24 cellular contexts compared by ENCODE assay signal in the genomic region with DNA sequence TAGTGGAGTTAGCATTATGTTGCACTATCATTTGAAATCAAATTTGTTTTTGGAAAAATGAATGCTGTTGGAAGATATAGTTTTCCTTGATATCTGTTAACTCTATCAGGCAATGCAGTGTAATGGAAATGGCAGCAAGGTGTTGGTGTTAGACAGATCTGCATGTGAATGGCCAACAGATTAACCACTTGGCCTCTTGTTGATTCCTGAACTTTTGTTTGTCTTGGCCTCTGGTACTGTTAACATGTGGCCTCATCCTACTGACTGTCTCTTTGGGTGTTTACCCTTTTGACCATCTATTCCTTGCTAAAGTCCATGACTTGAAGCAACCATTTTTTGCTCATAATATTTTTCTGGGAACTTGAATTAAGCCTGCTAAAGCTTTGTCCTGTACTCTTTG.
DNase-seq lines count a peak whose midpoint lies in the region; ATAC-seq and TF ChIP-seq lines count a peak whose summit lies in the region.
"Had no signal": no experiment of that assay in that cellular context is flagged by ENCODE, and none has a peak within 500 bp of the region (broad histone marks: within the 10 kb centered on the region; RNA-seq: fewer than 3 reads in every experiment).

No MANE protein-coding gene starts in this region.

- H3K27ac Mint-ChIP-seq in WTC11 (no peak overlapping the region), nephron progenitor cell (peak overlapping the region; percentile 26)
- H3K27ac Mint-ChIP-seq: B cell; CD8-positive, alpha-beta T cell had no signal

- H3K4me1 ChIP-seq in iPS DF 6.9 (ENCODE audit: control insufficient read depth, insufficient read depth, low read length): no peaks in the 10 kb centered on the region

- H3K27me3 ChIP-seq in iPS DF 6.9 (ENCODE audit: control insufficient read depth, insufficient read depth, low read length): peaks cover 2% of the 10 kb centered on the region; the same call in 1 of the 2 replicates

- POLR2A ChIA-PET in WTC11 (lab: Charles Lee): no interaction called here

- H3K36me3 ChIP-seq in iPS DF 6.9 (ENCODE audit: control insufficient read depth, insufficient read depth, low read length): no peaks in the 10 kb centered on the region

- intact Hi-C loops in sciatic nerve (cut with DNase I): no loop called here

- ATAC-seq in WTC11: peak; percentile 99
- ATAC-seq in sciatic nerve: no peak
- ATAC-seq: CD8-positive, alpha-beta T cell; K562; Panc1 had no signal

- H3K27me3 Mint-ChIP-seq in WTC11 (ENCODE audit: low read depth): peaks cover 97% of the 10 kb centered on the region
- no peaks in the 10 kb centered on the region for H3K27me3 Mint-ChIP-seq in nephron progenitor cell (ENCODE audit: low read depth, poor library complexity)
- H3K27me3 Mint-ChIP-seq: B cell had no signal

- H3K4me3 Mint-ChIP-seq in WTC11 (no peak overlapping the region), nephron progenitor cell (no peak overlapping the region)
- H3K4me3 Mint-ChIP-seq: B cell; CD8-positive, alpha-beta T cell had no signal

- peaks cover 20% of the 10 kb centered on the region for H3K4me1 Mint-ChIP-seq in WTC11
- H3K4me1 Mint-ChIP-seq in nephron progenitor cell: no peaks in the 10 kb centered on the region
- H3K4me1 Mint-ChIP-seq: B cell had no signal

- no peak overlapping the region for H3K4me3 ChIP-seq in iPS DF 6.9 (ENCODE audit: low read length)
- H3K4me3 ChIP-seq: GM23248, K562 had no signal

- TF ChIP-seq CTCF in WTC11 (IDR thresholded peaks at IDR 0.05) (no peak), nephron progenitor cell (IDR thresholded peaks at IDR 0.05) (no peak)

- H3K9me3 ChIP-seq in iPS DF 6.9 (ENCODE audit: control insufficient read depth, insufficient read depth, low read length): no peaks in the 10 kb centered on the region

- peaks cover 3% of the 10 kb centered on the region; the same call in 1 of the 2 replicates for H3K36me3 Mint-ChIP-seq in WTC11
- no peaks in the 10 kb centered on the region for H3K36me3 Mint-ChIP-seq in nephron progenitor cell (ENCODE audit: low read depth)
- H3K36me3 Mint-ChIP-seq: CD8-positive, alpha-beta T cell had no signal

- 0 out of 2 replicates have a peak, but pooled peaks cover 3% of the 10 kb centered on the region for H3K9me3 Mint-ChIP-seq in WTC11
- peaks cover 4% of the 10 kb centered on the region for H3K9me3 Mint-ChIP-seq in nephron progenitor cell

- no peak overlapping the region for H3K27ac ChIP-seq in iPS DF 6.9 (ENCODE audit: low read length)
- H3K27ac ChIP-seq: 22Rv1, C4-2B, GM23248 had no signal

- CTCF ChIA-PET in WTC11 (lab: Charles Lee): no interaction called here

- DNase-seq in DMS53 (lab: John Stamatoyannopoulos, UW): peak; percentile 9
- DNase-seq in DMS53 treated with DMSO at 0.1 percent for 48 hours (lab: John Stamatoyannopoulos, UW; ENCODE audit: unreplicated experiment): no peak
- no peak for DNase-seq in WTC11 (ENCODE audit: low spot score)
- peak; percentile 71 for DNase-seq in iPS DF 6.9 (ENCODE audit: low read depth, low spot score)
- DNase-seq in nephron progenitor cell: no peak
- DNase-seq in sciatic nerve (ENCODE audit: low spot score): no peak
- no peak for DNase-seq in epidermal melanocyte (ENCODE audit: insufficient read length, low spot score)
- DNase-seq in T-helper 9 cell: no peak
- DNase-seq: CD8-positive, alpha-beta T cell; GM23248; Kasumi-1; NCI-H1105; NCI-H1436 treated with DMSO at 0.1 percent for 48 hours; NCI-H187 treated with DMSO at 0.1 percent for 48 hours; NCI-H2107; NCI-H446; NCI-H524 treated with DMSO at 0.1 percent for 48 hours; NCI-H774; SHP77 treated with DMSO at 0.1 percent for 48 hours had no signal

TF ChIP-seq in WTC11, 78 proteins besides CTCF, POLR2A, EP300 and RAD21:
- TF ChIP-seq, protein P1, sequence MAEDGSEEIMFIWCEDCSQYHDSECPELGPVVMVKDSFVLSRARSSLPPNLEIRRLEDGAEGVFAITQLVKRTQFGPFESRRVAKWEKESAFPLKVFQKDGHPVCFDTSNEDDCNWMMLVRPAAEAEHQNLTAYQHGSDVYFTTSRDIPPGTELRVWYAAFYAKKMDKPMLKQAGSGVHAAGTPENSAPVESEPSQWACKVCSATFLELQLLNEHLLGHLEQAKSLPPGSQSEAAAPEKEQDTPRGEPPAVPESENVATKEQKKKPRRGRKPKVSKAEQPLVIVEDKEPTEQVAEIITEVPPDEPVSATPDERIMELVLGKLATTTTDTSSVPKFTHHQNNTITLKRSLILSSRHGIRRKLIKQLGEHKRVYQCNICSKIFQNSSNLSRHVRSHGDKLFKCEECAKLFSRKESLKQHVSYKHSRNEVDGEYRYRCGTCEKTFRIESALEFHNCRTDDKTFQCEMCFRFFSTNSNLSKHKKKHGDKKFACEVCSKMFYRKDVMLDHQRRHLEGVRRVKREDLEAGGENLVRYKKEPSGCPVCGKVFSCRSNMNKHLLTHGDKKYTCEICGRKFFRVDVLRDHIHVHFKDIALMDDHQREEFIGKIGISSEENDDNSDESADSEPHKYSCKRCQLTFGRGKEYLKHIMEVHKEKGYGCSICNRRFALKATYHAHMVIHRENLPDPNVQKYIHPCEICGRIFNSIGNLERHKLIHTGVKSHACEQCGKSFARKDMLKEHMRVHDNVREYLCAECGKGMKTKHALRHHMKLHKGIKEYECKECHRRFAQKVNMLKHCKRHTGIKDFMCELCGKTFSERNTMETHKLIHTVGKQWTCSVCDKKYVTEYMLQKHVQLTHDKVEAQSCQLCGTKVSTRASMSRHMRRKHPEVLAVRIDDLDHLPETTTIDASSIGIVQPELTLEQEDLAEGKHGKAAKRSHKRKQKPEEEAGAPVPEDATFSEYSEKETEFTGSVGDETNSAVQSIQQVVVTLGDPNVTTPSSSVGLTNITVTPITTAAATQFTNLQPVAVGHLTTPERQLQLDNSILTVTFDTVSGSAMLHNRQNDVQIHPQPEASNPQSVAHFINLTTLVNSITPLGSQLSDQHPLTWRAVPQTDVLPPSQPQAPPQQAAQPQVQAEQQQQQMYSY (CRISPR knock-in tag; IDR thresholded peaks at IDR 0.05): no peak
- TF ChIP-seq, protein P2, sequence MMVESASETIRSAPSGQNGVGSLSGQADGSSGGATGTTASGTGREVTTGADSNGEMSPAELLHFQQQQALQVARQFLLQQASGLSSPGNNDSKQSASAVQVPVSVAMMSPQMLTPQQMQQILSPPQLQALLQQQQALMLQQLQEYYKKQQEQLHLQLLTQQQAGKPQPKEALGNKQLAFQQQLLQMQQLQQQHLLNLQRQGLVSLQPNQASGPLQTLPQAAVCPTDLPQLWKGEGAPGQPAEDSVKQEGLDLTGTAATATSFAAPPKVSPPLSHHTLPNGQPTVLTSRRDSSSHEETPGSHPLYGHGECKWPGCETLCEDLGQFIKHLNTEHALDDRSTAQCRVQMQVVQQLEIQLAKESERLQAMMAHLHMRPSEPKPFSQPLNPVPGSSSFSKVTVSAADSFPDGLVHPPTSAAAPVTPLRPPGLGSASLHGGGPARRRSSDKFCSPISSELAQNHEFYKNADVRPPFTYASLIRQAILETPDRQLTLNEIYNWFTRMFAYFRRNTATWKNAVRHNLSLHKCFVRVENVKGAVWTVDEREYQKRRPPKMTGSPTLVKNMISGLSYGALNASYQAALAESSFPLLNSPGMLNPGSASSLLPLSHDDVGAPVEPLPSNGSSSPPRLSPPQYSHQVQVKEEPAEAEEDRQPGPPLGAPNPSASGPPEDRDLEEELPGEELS (CRISPR knock-in tag; IDR thresholded peaks at IDR 0.05): peak; percentile 82; the same call in 1 of the 2 replicates
- TF ChIP-seq, protein P3, sequence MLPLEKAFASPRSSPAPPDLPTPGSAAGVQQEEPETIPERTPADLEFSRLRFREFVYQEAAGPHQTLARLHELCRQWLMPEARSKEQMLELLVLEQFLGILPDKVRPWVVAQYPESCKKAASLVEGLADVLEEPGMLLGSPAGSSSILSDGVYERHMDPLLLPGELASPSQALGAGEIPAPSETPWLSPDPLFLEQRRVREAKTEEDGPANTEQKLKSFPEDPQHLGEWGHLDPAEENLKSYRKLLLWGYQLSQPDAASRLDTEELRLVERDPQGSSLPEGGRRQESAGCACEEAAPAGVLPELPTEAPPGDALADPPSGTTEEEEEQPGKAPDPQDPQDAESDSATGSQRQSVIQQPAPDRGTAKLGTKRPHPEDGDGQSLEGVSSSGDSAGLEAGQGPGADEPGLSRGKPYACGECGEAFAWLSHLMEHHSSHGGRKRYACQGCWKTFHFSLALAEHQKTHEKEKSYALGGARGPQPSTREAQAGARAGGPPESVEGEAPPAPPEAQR (CRISPR knock-in tag; IDR thresholded peaks at IDR 0.05): no peak
- TF ChIP-seq, protein P4, sequence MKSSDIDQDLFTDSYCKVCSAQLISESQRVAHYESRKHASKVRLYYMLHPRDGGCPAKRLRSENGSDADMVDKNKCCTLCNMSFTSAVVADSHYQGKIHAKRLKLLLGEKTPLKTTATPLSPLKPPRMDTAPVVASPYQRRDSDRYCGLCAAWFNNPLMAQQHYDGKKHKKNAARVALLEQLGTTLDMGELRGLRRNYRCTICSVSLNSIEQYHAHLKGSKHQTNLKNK (CRISPR knock-in tag; IDR thresholded peaks at IDR 0.05): peak; percentile 76
- 0 out of 2 replicates have a peak, but pooled peaks have one; percentile 21 for TF ChIP-seq SP1 (CRISPR knock-in tag; conservative IDR thresholded peaks at IDR 0.05)
- TF ChIP-seq FOXK1 (CRISPR knock-in tag; IDR thresholded peaks at IDR 0.05): peak; percentile 86
- TF ChIP-seq, protein P5, sequence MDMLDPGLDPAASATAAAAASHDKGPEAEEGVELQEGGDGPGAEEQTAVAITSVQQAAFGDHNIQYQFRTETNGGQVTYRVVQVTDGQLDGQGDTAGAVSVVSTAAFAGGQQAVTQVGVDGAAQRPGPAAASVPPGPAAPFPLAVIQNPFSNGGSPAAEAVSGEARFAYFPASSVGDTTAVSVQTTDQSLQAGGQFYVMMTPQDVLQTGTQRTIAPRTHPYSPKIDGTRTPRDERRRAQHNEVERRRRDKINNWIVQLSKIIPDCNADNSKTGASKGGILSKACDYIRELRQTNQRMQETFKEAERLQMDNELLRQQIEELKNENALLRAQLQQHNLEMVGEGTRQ (CRISPR knock-in tag; IDR thresholded peaks at IDR 0.05): 0 out of 2 replicates have a peak, but pooled peaks have one; percentile 45
- no peak for TF ChIP-seq ZNF138 (CRISPR knock-in tag; conservative IDR thresholded peaks at IDR 0.05)

Comparison
In these comparisons a context has a peak if more than half of its experiments do, and no peak if none do; other contexts are left out.
1. DNase-seq: peak in DMS53 (single experiment) and iPS DF 6.9 (single experiment); none in DMS53 treated with DMSO at 0.1 percent for 48 hours (single experiment), WTC11 (single experiment), nephron progenitor cell (single experiment), sciatic nerve (single experiment), epidermal melanocyte (single experiment) and T-helper 9 cell (single experiment).